Comparison of ENCODE assay signal across 26 cellular contexts in genomic region chr10:29127037-29127436, GRCh38.
"Had no signal": no experiment of that assay in that cellular context is flagged by ENCODE, and none has a peak within 500 bp of the region (broad histone marks: within the 10 kb centered on the region; RNA-seq: fewer than 3 reads in every experiment).

No MANE protein-coding gene starts in this region.

- H3K4me1 ChIP-seq: esophagus squamous epithelium, suprapubic skin, uterus had no signal

- H3K4me3 Mint-ChIP-seq: effector memory CD8-positive, alpha-beta T cell; immature natural killer cell; natural killer cell treated with Interleukin-12 subunit alpha and Interleukin-12 subunit beta and Interleukin-15 and Interleukin-18, amount 100 ng/mL, for 72 hours; neural crest cell; stimulated activated naive CD8-positive, alpha-beta T cell treated with anti-CD3 and anti-CD28 coated beads, Interleukin-15, amount 100 ng/mL, for 72 hours had no signal

- H3K27ac ChIP-seq: esophagus squamous epithelium, parathyroid adenoma, right lobe of liver, suprapubic skin, upper lobe of left lung had no signal

- H3K36me3 ChIP-seq: esophagus squamous epithelium, right lobe of liver, suprapubic skin, upper lobe of left lung, uterus had no signal

- H3K4me3 ChIP-seq: esophagus squamous epithelium, lung, mucosa of descending colon, right lobe of liver, suprapubic skin, upper lobe of left lung, uterus had no signal

- H3K36me3 Mint-ChIP-seq: immature natural killer cell; naive B cell; natural killer cell treated with Interleukin-12 subunit alpha and Interleukin-12 subunit beta and Interleukin-15 and Interleukin-18, amount 100 ng/mL, for 72 hours had no signal

- H3K27ac Mint-ChIP-seq: effector memory CD8-positive, alpha-beta T cell; immature natural killer cell; naive B cell; natural killer cell treated with Interleukin-12 subunit alpha and Interleukin-12 subunit beta and Interleukin-15 and Interleukin-18, amount 100 ng/mL, for 72 hours; progenitor cell of endocrine pancreas; stimulated activated naive CD8-positive, alpha-beta T cell treated with anti-CD3 and anti-CD28 coated beads, Interleukin-15, amount 100 ng/mL, for 72 hours had no signal

- H3K27me3 Mint-ChIP-seq: progenitor cell of endocrine pancreas had no signal

- DNase-seq: cerebellar nuclear complex; cortex of kidney; effector memory CD8-positive, alpha-beta T cell; erythroblast; esophagus squamous epithelium; hypothalamus; immature natural killer cell; mucosa of descending colon; naive B cell; right lobe of liver; small intestine; stimulated activated CD4-positive, alpha-beta T cell treated with anti-CD3 and anti-CD28 coated beads, Interleukin-12 subunit alpha, Interleukin-12 subunit beta, amount 100 ng/mL, for 4 hours; stimulated activated CD4-positive, alpha-beta T cell treated with anti-CD3 and anti-CD28 coated beads, Interleukin-1b, Interleukin-23, amount 100 ng/mL, for 48 hours; stimulated activated CD4-positive, alpha-beta T cell treated with anti-CD3 and anti-CD28 coated beads, Interleukin-4, amount 100 ng/mL, for 1 hour; stimulated activated CD8-positive, alpha-beta memory T cell treated with anti-CD3 and anti-CD28 coated beads, Interleukin-4, amount 100 ng/mL, for 48 hours; stimulated activated naive CD4-positive, alpha-beta T cell; stimulated activated naive CD8-positive, alpha-beta T cell treated with anti-CD3 and anti-CD28 coated beads, Interleukin-15, amount 100 ng/mL, for 72 hours; upper lobe of left lung; uterus had no signal

- ATAC-seq: effector memory CD8-positive, alpha-beta T cell; left lobe of liver; mucosa of descending colon; natural killer cell treated with Interleukin-12 subunit alpha and Interleukin-12 subunit beta and Interleukin-15 and Interleukin-18, amount 100 ng/mL, for 72 hours; right lobe of liver; stimulated activated naive CD8-positive, alpha-beta T cell treated with anti-CD3 and anti-CD28 coated beads, Interleukin-15, amount 100 ng/mL, for 72 hours had no signal

- H3K9me3 ChIP-seq: esophagus squamous epithelium, mucosa of descending colon, right lobe of liver, suprapubic skin, upper lobe of left lung, uterus had no signal

- H3K27me3 ChIP-seq: right lobe of liver, upper lobe of left lung, uterus had no signal

- H3K4me1 Mint-ChIP-seq: immature natural killer cell; naive B cell; stimulated activated naive CD8-positive, alpha-beta T cell treated with anti-CD3 and anti-CD28 coated beads, Interleukin-15, amount 100 ng/mL, for 72 hours had no signal

- H2AFZ ChIP-seq: parathyroid adenoma had no signal

- H3K9ac ChIP-seq: parathyroid adenoma had no signal

- H3K9me3 Mint-ChIP-seq: immature natural killer cell; natural killer cell treated with Interleukin-12 subunit alpha and Interleukin-12 subunit beta and Interleukin-15 and Interleukin-18, amount 100 ng/mL, for 72 hours; stimulated activated naive CD8-positive, alpha-beta T cell treated with anti-CD3 and anti-CD28 coated beads, Interleukin-15, amount 100 ng/mL, for 72 hours had no signal

- H3K79me2 ChIP-seq: parathyroid adenoma had no signal
